18 cellular contexts compared by ENCODE assay signal in the genomic region with DNA sequence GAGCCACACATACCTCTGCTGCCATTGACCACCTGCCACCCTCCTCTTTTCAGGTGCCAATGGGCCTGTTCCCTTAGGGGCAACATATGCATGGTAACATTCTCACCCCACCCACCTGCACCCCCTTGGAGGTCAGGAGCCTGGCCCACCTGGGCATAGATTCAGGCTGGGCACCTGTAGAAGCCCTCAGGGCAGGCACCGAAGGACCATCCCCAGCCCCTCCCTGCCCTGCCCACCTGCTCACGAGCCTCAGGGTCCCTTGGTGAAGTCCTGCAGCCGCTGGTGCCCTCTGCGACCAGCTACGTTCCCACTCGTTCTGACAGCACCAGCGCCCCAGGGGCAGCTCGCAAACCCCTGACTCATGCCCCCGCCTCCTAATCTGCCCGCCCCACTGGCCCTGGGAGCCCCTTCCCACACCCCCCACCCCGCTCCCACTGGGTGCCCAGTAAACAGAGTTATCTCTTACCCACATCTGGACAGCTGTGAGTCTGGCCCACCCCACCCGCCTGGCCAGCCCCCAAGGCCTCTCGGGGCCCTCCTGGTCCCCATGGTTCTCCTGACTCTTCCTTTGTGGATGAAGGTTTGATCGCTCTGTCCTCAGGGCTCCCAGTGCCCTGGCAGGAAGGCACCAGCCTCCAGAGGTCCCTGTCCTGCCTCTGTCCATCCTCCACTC. TPM values are rescaled to one million over a fixed set of nuclear protein-coding genes. Genes with fewer than 3 reads are reported as not detected.
"Had no signal": no experiment of that assay in that cellular context is flagged by ENCODE, and none has a peak within 500 bp of the region (broad histone marks: within the 10 kb centered on the region; RNA-seq: fewer than 3 reads in every experiment).

A gene (minus strand): TSS at position 318 of the 673 bp plus-strand sequence. CDS start 5,269 bp downstream, outside the sequence.

- H3K4me3 Mint-ChIP-seq: activated T-cell treated with anti-CD3 and anti-CD28 coated beads, Interleukin-2, amount 50 U/mL, for 24 hours; type B pancreatic cell had no signal

- H3K4me2 ChIP-seq: hepatocyte had no signal

- H3K36me3 ChIP-seq: esophagus squamous epithelium, left lung had no signal

- H3K9me3 Mint-ChIP-seq: activated T-cell treated with anti-CD3 and anti-CD28 coated beads, Interleukin-2, amount 50 U/mL, for 24 hours; type B pancreatic cell had no signal

- H3K36me3 Mint-ChIP-seq: type B pancreatic cell had no signal

- H2AFZ ChIP-seq: hepatocyte had no signal

- H3K4me3 ChIP-seq: esophagus squamous epithelium, hepatocyte, left lung, skin epidermis had no signal

- H3K27me3 ChIP-seq: hepatocyte, left lung had no signal

- H3K27ac ChIP-seq: esophagus squamous epithelium, hepatocyte, left lung had no signal

- H3K27ac Mint-ChIP-seq: activated T-cell treated with anti-CD3 and anti-CD28 coated beads, Interleukin-2, amount 50 U/mL, for 24 hours; type B pancreatic cell had no signal

- H3K27me3 Mint-ChIP-seq: activated T-cell treated with anti-CD3 and anti-CD28 coated beads, Interleukin-2, amount 50 U/mL, for 24 hours had no signal

- H3K9me3 ChIP-seq: esophagus squamous epithelium, left lung had no signal

- DNase-seq: activated CD4-positive, alpha-beta T cell treated with anti-CD3 and anti-CD28 coated beads for 1 hour; activated CD4-positive, alpha-beta T cell treated with anti-CD3 and anti-CD28 coated beads, Interleukin-2, amount 50 U/mL, for 48 hours; activated effector memory CD4-positive, alpha-beta T cell treated with Interleukin-2 at 50 U/mL for 16 hours; activated naive CD4-positive, alpha-beta T cell treated with anti-CD3 and anti-CD28 coated beads, Interleukin-2, amount 50 U/mL, for 16 hours; activated T-cell treated with anti-CD3 and anti-CD28 coated beads, Interleukin-2, amount 50 U/mL, for 24 hours; esophagus squamous epithelium; kidney; left lung; mammary epithelial cell; stimulated activated CD4-positive, alpha-beta T cell treated with anti-CD3 and anti-CD28 coated beads, Interleukin-4, amount 100 ng/mL, for 4 hours; stimulated activated CD8-positive, alpha-beta memory T cell treated with anti-CD3 and anti-CD28 coated beads, Interleukin-4, amount 100 ng/mL, for 48 hours; stimulated activated naive CD4-positive, alpha-beta T cell treated with Interleukin-2 at 50 U/mL for 16 hours; T-helper 9 cell had no signal

- H3K4me1 ChIP-seq: esophagus squamous epithelium, left lung had no signal

RNA-seq across cellular contexts. Expression of the gene that starts here (rescaled TPM):
- total RNA-seq: esophagus squamous epithelium, fibroblast of villous mesenchyme, glomerular endothelial cell, hepatocyte, mammary epithelial cell had no signal
- polyA plus RNA-seq: hepatocyte, mammary epithelial cell had no signal
